28 cellular contexts compared by ENCODE assay signal in genomic region chr1:204427302-204427701, GRCh38.
"Had no signal": no experiment of that assay in that cellular context is flagged by ENCODE, and none has a peak within 500 bp of the region (broad histone marks: within the 10 kb centered on the region; RNA-seq: fewer than 3 reads in every experiment).

No MANE protein-coding gene starts in this region.

- H3K4me3 Mint-ChIP-seq: activated CD4-positive, alpha-beta memory T cell treated with anti-CD3 and anti-CD28 coated beads, Interleukin-2, amount 10 ng/mL, durations not matched to agents 7 days and 5 days; activated CD4-positive, alpha-beta T cell treated with anti-CD3 and anti-CD28 coated beads, Interleukin-2, amount 10 ng/mL, durations not matched to agents 7 days and 5 days; activated naive CD4-positive, alpha-beta T cell treated with anti-CD3 and anti-CD28 coated beads, Interleukin-2, amount 10 ng/mL, durations not matched to agents 7 days and 5 days; central memory CD8-positive, alpha-beta T cell; nephron; stimulated activated naive CD8-positive, alpha-beta T cell treated with anti-CD3 and anti-CD28 coated beads, Interleukin-15, Interleukin-2, amounts not matched to agents 100 ng/mL and 50 ng/mL, for 24 hours; T-helper 1 cell treated with Interleukin-12 subunit alpha and Interleukin-12 subunit beta and Interleukin-4 antibody, amounts not matched to agents 30 μg/mL and 1 μg/mL, for 36 hours; type B pancreatic cell had no signal

- H3K4me3 ChIP-seq: prostate gland, skin epidermis, vagina had no signal

- H3K4me1 ChIP-seq: prostate gland had no signal

- H3K9me3 ChIP-seq: prostate gland, vagina had no signal

- H3K27me3 Mint-ChIP-seq: activated CD4-positive, alpha-beta memory T cell treated with anti-CD3 and anti-CD28 coated beads, Interleukin-2, amount 10 ng/mL, durations not matched to agents 7 days and 5 days; activated CD4-positive, alpha-beta T cell treated with anti-CD3 and anti-CD28 coated beads, Interleukin-2, amount 10 ng/mL, durations not matched to agents 7 days and 5 days; activated naive CD4-positive, alpha-beta T cell treated with anti-CD3 and anti-CD28 coated beads, Interleukin-2, amount 10 ng/mL, durations not matched to agents 7 days and 5 days; central memory CD8-positive, alpha-beta T cell; stimulated activated naive CD8-positive, alpha-beta T cell treated with anti-CD3 and anti-CD28 coated beads, Interleukin-15, Interleukin-2, amounts not matched to agents 100 ng/mL and 50 ng/mL, for 24 hours; type B pancreatic cell had no signal

- H3K27ac ChIP-seq: prostate gland, vagina, WERI-Rb-1 had no signal

- H3K36me3 ChIP-seq: prostate gland, WERI-Rb-1 had no signal

- H3K9me3 Mint-ChIP-seq: activated CD4-positive, alpha-beta memory T cell treated with anti-CD3 and anti-CD28 coated beads, Interleukin-2, amount 10 ng/mL, durations not matched to agents 7 days and 5 days; activated CD4-positive, alpha-beta T cell treated with anti-CD3 and anti-CD28 coated beads, Interleukin-2, amount 10 ng/mL, durations not matched to agents 7 days and 5 days; activated naive CD4-positive, alpha-beta T cell treated with anti-CD3 and anti-CD28 coated beads, Interleukin-2, amount 10 ng/mL, durations not matched to agents 7 days and 5 days; central memory CD8-positive, alpha-beta T cell; nephron; stimulated activated naive CD8-positive, alpha-beta T cell treated with anti-CD3 and anti-CD28 coated beads, Interleukin-15, Interleukin-2, amounts not matched to agents 100 ng/mL and 50 ng/mL, for 24 hours; T-helper 1 cell treated with Interleukin-12 subunit alpha and Interleukin-12 subunit beta and Interleukin-4 antibody, amounts not matched to agents 30 μg/mL and 1 μg/mL, for 36 hours; type B pancreatic cell had no signal

- ATAC-seq: left cardiac atrium, sciatic nerve had no signal

- DNase-seq: activated CD4-positive, alpha-beta memory T cell treated with anti-CD3 and anti-CD28 coated beads, Interleukin-2, amount 10 ng/mL, durations not matched to agents 7 days and 5 days; activated CD4-positive, alpha-beta T cell treated with anti-CD3 and anti-CD28 coated beads, Interleukin-2, amount 10 ng/mL, durations not matched to agents 7 days and 5 days; activated effector memory CD4-positive, alpha-beta T cell treated with anti-CD3 and anti-CD28 coated beads, Interleukin-2, amount 50 U/mL, for 16 hours; activated naive CD4-positive, alpha-beta T cell treated with anti-CD3 and anti-CD28 coated beads, Interleukin-2, amount 10 ng/mL, durations not matched to agents 7 days and 5 days; effector CD8-positive, alpha-beta T cell; left cardiac atrium; mammary epithelial cell; retina; stimulated activated CD4-positive, alpha-beta T cell treated with anti-CD3 and anti-CD28 coated beads, Interleukin-12 subunit alpha, Interleukin-12 subunit beta, amount 100 ng/mL, for 4 hours; stimulated activated CD4-positive, alpha-beta T cell treated with anti-CD3 and anti-CD28 coated beads, Interleukin-4, amount 100 ng/mL, for 1 hour; substantia nigra; SW 1271; T1000; WERI-Rb-1 had no signal

- H3K27ac Mint-ChIP-seq: activated CD4-positive, alpha-beta memory T cell treated with anti-CD3 and anti-CD28 coated beads, Interleukin-2, amount 10 ng/mL, durations not matched to agents 7 days and 5 days; activated CD4-positive, alpha-beta T cell treated with anti-CD3 and anti-CD28 coated beads, Interleukin-2, amount 10 ng/mL, durations not matched to agents 7 days and 5 days; activated naive CD4-positive, alpha-beta T cell treated with anti-CD3 and anti-CD28 coated beads, Interleukin-2, amount 10 ng/mL, durations not matched to agents 7 days and 5 days; nephron; stimulated activated naive CD8-positive, alpha-beta T cell treated with anti-CD3 and anti-CD28 coated beads, Interleukin-15, Interleukin-2, amounts not matched to agents 100 ng/mL and 50 ng/mL, for 24 hours; T-helper 1 cell treated with Interleukin-12 subunit alpha and Interleukin-12 subunit beta and Interleukin-4 antibody, amounts not matched to agents 30 μg/mL and 1 μg/mL, for 36 hours; type B pancreatic cell had no signal

- H3K4me1 Mint-ChIP-seq: activated CD4-positive, alpha-beta memory T cell treated with anti-CD3 and anti-CD28 coated beads, Interleukin-2, amount 10 ng/mL, durations not matched to agents 7 days and 5 days; activated CD4-positive, alpha-beta T cell treated with anti-CD3 and anti-CD28 coated beads, Interleukin-2, amount 10 ng/mL, durations not matched to agents 7 days and 5 days; activated naive CD4-positive, alpha-beta T cell treated with anti-CD3 and anti-CD28 coated beads, Interleukin-2, amount 10 ng/mL, durations not matched to agents 7 days and 5 days had no signal

- FAIRE-seq: bronchial epithelial cell, colon, endometrium, frontal cortex, keratinocyte had no signal

- H3K27me3 ChIP-seq: vagina had no signal
